ENCODE assay signal across 2 cellular contexts in genomic region chr22:38613588-38613987, GRCh38.
TF ChIP-seq lines count a peak whose summit lies in the region.

No MANE protein-coding gene starts in this region.

TF ChIP-seq in GM12891, 5 proteins besides CTCF, POLR2A, EP300 and RAD21:
- TF ChIP-seq POLR2AphosphoS5 (IDR thresholded peaks at IDR 0.05; ENCODE audit: low read depth, low read length) (no peak), SPI1 (IDR thresholded peaks at IDR 0.05; ENCODE audit: low read depth, low read length) (no peak), PAX5 (IDR thresholded peaks at IDR 0.05; ENCODE audit: insufficient read depth, low read length, severe bottlenecking) (peak; percentile 22), TAF1 (IDR thresholded peaks at IDR 0.05; ENCODE audit: low read depth, low read length) (no peak), POU2F2 (IDR thresholded peaks at IDR 0.05; ENCODE audit: low read depth, low read length) (no peak)

TF ChIP-seq in K562, 482 proteins besides CTCF, POLR2A, EP300 and RAD21:
- TF ChIP-seq ZNF121 (CRISPR knock-in tag; conservative IDR thresholded peaks at IDR 0.05) (peak; percentile 33; the same call in 1 of the 2 replicates), ELF4 (CRISPR knock-in tag; IDR thresholded peaks at IDR 0.05) (no peak)
